In the genomic region with DNA sequence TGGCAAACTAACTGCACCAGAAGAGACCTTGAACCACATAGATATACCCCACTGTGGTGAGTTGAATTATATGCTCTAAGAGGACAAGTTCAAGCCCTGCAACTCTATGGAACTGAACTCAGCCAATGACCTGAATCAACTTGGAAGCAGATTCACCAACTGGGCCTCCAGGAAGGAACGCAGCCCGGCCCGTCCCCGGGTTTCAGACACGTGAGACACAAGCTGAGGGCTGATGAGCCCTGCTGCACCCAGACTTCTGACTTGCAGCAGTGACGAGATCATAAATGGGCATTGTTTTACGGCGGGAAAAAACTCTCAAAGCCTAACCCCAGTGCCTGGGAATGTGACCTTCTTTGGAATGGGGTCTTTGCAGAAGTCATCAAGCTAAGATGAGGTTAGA, we compare ENCODE assay signal across 10 cellular contexts. TPM values are rescaled to one million over a fixed set of nuclear protein-coding genes. Genes with fewer than 3 reads are reported as not detected.
"Had no signal": no experiment of that assay in that cellular context is flagged by ENCODE, and none has a peak within 500 bp of the region (broad histone marks: within the 10 kb centered on the region; RNA-seq: fewer than 3 reads in every experiment).

No MANE protein-coding gene starts in this region.

- FAIRE-seq: K562 had no signal

- H3K9me3 ChIP-seq: HAP-1 had no signal

- H3K4me1 ChIP-seq: HAP-1 had no signal

- H2AFZ ChIP-seq: GM23248 had no signal

- H3K9ac ChIP-seq: GM23248 had no signal

- H3K36me3 ChIP-seq: HAP-1 had no signal

- DNase-seq: GM23248, GOT3, H7, HFFc6, IMR-90 had no signal

- H3K4me3 ChIP-seq: GM23248, HAP-1, K562 had no signal

- H3K27ac ChIP-seq: GM23248, HL-60 had no signal

RNA-seq across cellular contexts. Expression of a gene that starts 28.5 kb away (rescaled TPM):
- total RNA-seq: H4, HT1080, IMR-90 had no signal
